Comparison of ENCODE assay signal across 27 cellular contexts in genomic region chr5:66894480-66895240, GRCh38.
DNase-seq lines count a peak whose midpoint lies in the region; ATAC-seq, FAIRE-seq and TF ChIP-seq lines count a peak whose summit lies in the region.
"Had no signal": no experiment of that assay in that cellular context is flagged by ENCODE, and none has a peak within 500 bp of the region (broad histone marks: within the 10 kb centered on the region; RNA-seq: fewer than 3 reads in every experiment).

No MANE protein-coding gene starts in this region.

- TF ChIP-seq CTCF in kidney (IDR thresholded peaks at IDR 0.05; ENCODE audit: borderline replicate concordance, extremely low read depth, insufficient read depth): no peak

- CTCF ChIA-PET in activated CD8-positive, alpha-beta T cell treated with anti-CD3 and anti-CD28 coated beads, Interleukin-2, amount 10 ng/mL, durations not matched to agents 7 days and 5 days (lab: Charles Lee): no interaction called here

- no peak for ATAC-seq in activated CD8-positive, alpha-beta T cell treated with anti-CD3 and anti-CD28 coated beads, Interleukin-2, amount 10 ng/mL, durations not matched to agents 7 days and 5 days
- ATAC-seq: GM12878; naive thymus-derived CD4-positive, alpha-beta T cell; upper lobe of right lung had no signal

- no peaks in the 10 kb centered on the region for H3K36me3 ChIP-seq in kidney (ENCODE audit: control insufficient read depth in 1 of 2, insufficient read depth in 2 of 2, low read length in 2 of 2)
- H3K36me3 ChIP-seq: colonic mucosa, upper lobe of right lung, WERI-Rb-1 had no signal

- H3K27ac ChIP-seq in epithelial cell of prostate: peak overlapping the region; percentile 93
- H3K27ac ChIP-seq in kidney (ENCODE audit: low read depth in 2 of 2, low read length in 2 of 2): no peak overlapping the region
- H3K27ac ChIP-seq: C4-2B, colonic mucosa, upper lobe of right lung, WERI-Rb-1 had no signal

- peaks cover 43% of the 10 kb centered on the region for H3K27me3 Mint-ChIP-seq in activated CD8-positive, alpha-beta T cell treated with anti-CD3 and anti-CD28 coated beads, Interleukin-2, amount 10 ng/mL, durations not matched to agents 7 days and 5 days (ENCODE audit: low read depth)

- no peak overlapping the region for H3K4me3 Mint-ChIP-seq in activated CD8-positive, alpha-beta T cell treated with anti-CD3 and anti-CD28 coated beads, Interleukin-2, amount 10 ng/mL, durations not matched to agents 7 days and 5 days
- H3K4me3 Mint-ChIP-seq: activated CD4-positive, alpha-beta T cell treated with anti-CD3 and anti-CD28 coated beads, Interleukin-2, amount 10 ng/mL, durations not matched to agents 7 days and 5 days; activated naive CD4-positive, alpha-beta T cell treated with anti-CD3 and anti-CD28 coated beads, Interleukin-2, amount 10 ng/mL, durations not matched to agents 7 days and 5 days; HFFc6; naive thymus-derived CD4-positive, alpha-beta T cell had no signal

- FAIRE-seq in kidney (lab: Jason Lieb, UNC): no peak
- FAIRE-seq: GM12878, small intestine had no signal

- no peak overlapping the region for H3K4me3 ChIP-seq in kidney (ENCODE audit: low read length in 2 of 2)
- H3K4me3 ChIP-seq: colonic mucosa, GM12878, upper lobe of right lung had no signal

- POLR2A ChIA-PET in activated CD8-positive, alpha-beta T cell treated with anti-CD3 and anti-CD28 coated beads, Interleukin-2, amount 10 ng/mL, durations not matched to agents 7 days and 5 days (lab: Charles Lee): no interaction called here

- no peaks in the 10 kb centered on the region for H3K9me3 Mint-ChIP-seq in activated CD8-positive, alpha-beta T cell treated with anti-CD3 and anti-CD28 coated beads, Interleukin-2, amount 10 ng/mL, durations not matched to agents 7 days and 5 days (ENCODE audit: insufficient read depth)
- H3K9me3 Mint-ChIP-seq: activated CD4-positive, alpha-beta T cell treated with anti-CD3 and anti-CD28 coated beads, Interleukin-2, amount 10 ng/mL, durations not matched to agents 7 days and 5 days; activated naive CD4-positive, alpha-beta T cell treated with anti-CD3 and anti-CD28 coated beads, Interleukin-2, amount 10 ng/mL, durations not matched to agents 7 days and 5 days; HFFc6; naive thymus-derived CD4-positive, alpha-beta T cell had no signal

- no peak overlapping the region for H3K9ac ChIP-seq in kidney (ENCODE audit: low read length in 2 of 2)

- peak; percentile 20 for DNase-seq in OCI-M1 (lab: John Stamatoyannopoulos, UW)
- no peak for DNase-seq in epithelial cell of prostate (ENCODE audit: low read depth, low spot score)
- peak; percentile 15 for DNase-seq in kidney
- DNase-seq in activated CD8-positive, alpha-beta T cell treated with anti-CD3 and anti-CD28 coated beads, Interleukin-2, amount 10 ng/mL, durations not matched to agents 7 days and 5 days: no peak
- DNase-seq in activated naive CD4-positive, alpha-beta T cell treated with Interleukin-2 at 50 U/mL for 16 hours: no peak
- DNase-seq in GM19238 (ENCODE audit: insufficient read length, low spot score): no peak
- no peak for DNase-seq in activated CD4-positive, alpha-beta T cell treated with anti-CD3 and anti-CD28 coated beads for 1 hour
- DNase-seq: activated CD4-positive, alpha-beta T cell treated with anti-CD3 and anti-CD28 coated beads, Interleukin-2, amount 10 ng/mL, durations not matched to agents 7 days and 5 days; activated naive CD4-positive, alpha-beta T cell treated with anti-CD3 and anti-CD28 coated beads, Interleukin-2, amount 10 ng/mL, durations not matched to agents 7 days and 5 days; Caco-2; colonic mucosa; effector CD8-positive, alpha-beta T cell; erythroblast; HFFc6; midbrain; naive thymus-derived CD4-positive, alpha-beta T cell; NCI-H1436 treated with DMSO at 0.1 percent for 48 hours; NCI-H510A; occipital lobe; SHP77; small intestine; stimulated activated CD4-positive, alpha-beta T cell treated with anti-CD3 and anti-CD28 coated beads, Interleukin-2, amount 100 ng/mL, for 24 hours; substantia nigra; upper lobe of right lung; WERI-Rb-1 had no signal

- no peaks in the 10 kb centered on the region for H3K4me1 Mint-ChIP-seq in activated CD8-positive, alpha-beta T cell treated with anti-CD3 and anti-CD28 coated beads, Interleukin-2, amount 10 ng/mL, durations not matched to agents 7 days and 5 days (ENCODE audit: low read depth)
- H3K4me1 Mint-ChIP-seq: activated CD4-positive, alpha-beta T cell treated with anti-CD3 and anti-CD28 coated beads, Interleukin-2, amount 10 ng/mL, durations not matched to agents 7 days and 5 days; activated naive CD4-positive, alpha-beta T cell treated with anti-CD3 and anti-CD28 coated beads, Interleukin-2, amount 10 ng/mL, durations not matched to agents 7 days and 5 days had no signal

- H3K36me3 Mint-ChIP-seq in activated CD8-positive, alpha-beta T cell treated with anti-CD3 and anti-CD28 coated beads, Interleukin-2, amount 10 ng/mL, durations not matched to agents 7 days and 5 days (ENCODE audit: low read depth): no peaks in the 10 kb centered on the region
- H3K36me3 Mint-ChIP-seq: activated naive CD4-positive, alpha-beta T cell treated with anti-CD3 and anti-CD28 coated beads, Interleukin-2, amount 10 ng/mL, durations not matched to agents 7 days and 5 days had no signal

- H3K9me3 ChIP-seq in kidney (ENCODE audit: control insufficient read depth in 1 of 2, low read length in 2 of 2): no peaks in the 10 kb centered on the region
- H3K9me3 ChIP-seq: Caco-2, colonic mucosa, upper lobe of right lung had no signal

- intact Hi-C loops in kidney (cut with DNase I): no loop called here

- no peak overlapping the region for H3K27ac Mint-ChIP-seq in activated CD8-positive, alpha-beta T cell treated with anti-CD3 and anti-CD28 coated beads, Interleukin-2, amount 10 ng/mL, durations not matched to agents 7 days and 5 days
- H3K27ac Mint-ChIP-seq: activated CD4-positive, alpha-beta T cell treated with anti-CD3 and anti-CD28 coated beads, Interleukin-2, amount 10 ng/mL, durations not matched to agents 7 days and 5 days; activated naive CD4-positive, alpha-beta T cell treated with anti-CD3 and anti-CD28 coated beads, Interleukin-2, amount 10 ng/mL, durations not matched to agents 7 days and 5 days; HFFc6; naive thymus-derived CD4-positive, alpha-beta T cell had no signal

- peaks cover 2 to 8% of the 10 kb centered on the region in 2 donors for H3K4me1 ChIP-seq in kidney (ENCODE audit: control insufficient read depth in 1 of 2, insufficient read depth in 1 of 2, low read depth in 1 of 2, low read length in 2 of 2)
- H3K4me1 ChIP-seq: Caco-2, colonic mucosa had no signal

Comparison
In these comparisons a context has a peak if more than half of its experiments do, and no peak if none do; other contexts are left out.
1. DNase-seq: peak in OCI-M1 (single experiment) and kidney (single experiment); none in epithelial cell of prostate (single experiment), activated CD8-positive, alpha-beta T cell treated with anti-CD3 and anti-CD28 coated beads, Interleukin-2, amount 10 ng/mL, durations not matched to agents 7 days and 5 days (single experiment), activated naive CD4-positive, alpha-beta T cell treated with Interleukin-2 at 50 U/mL for 16 hours (single experiment), GM19238 (single experiment) and activated CD4-positive, alpha-beta T cell treated with anti-CD3 and anti-CD28 coated beads for 1 hour (single experiment).